8 cellular contexts compared by ENCODE assay signal in the genomic region with DNA sequence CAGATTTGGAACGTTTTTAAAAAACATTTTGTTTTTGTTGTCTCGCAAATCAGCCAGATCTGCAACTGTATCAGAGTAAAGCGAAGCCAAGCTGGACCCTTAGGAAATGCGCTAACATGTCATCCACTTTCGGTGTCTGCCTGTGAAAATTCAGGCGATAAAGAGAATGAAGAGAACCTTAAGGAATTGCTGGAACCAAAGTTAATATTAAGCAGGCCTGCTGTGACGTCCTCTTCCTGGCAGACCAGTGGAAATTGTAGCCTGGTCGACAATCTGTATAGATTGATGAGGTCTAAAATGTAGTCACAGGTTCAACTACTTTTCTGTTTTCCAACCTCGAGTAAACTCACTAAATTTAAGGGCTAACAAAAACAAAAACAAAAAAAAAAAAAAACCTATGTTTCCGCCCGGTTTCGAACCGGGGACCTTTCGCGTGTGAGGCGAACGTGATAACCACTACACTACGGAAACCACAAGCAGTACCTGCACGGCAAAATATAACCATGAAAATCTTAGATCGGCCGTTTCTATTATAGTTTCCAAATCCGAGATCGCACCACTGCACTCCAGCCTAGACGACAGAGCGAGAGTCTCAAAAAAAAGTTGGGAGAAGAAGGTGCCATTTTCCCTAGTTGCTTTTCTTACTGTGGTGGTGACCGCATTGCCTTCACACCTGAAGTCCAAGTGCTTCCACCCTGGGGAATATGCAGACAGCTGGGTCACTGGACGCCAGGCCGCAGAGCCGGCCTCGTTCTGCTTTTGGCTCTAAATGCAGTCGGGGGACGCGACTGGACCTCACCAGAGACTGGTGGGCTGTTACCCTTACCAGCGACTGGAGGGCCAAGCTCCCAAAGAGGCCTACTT.
DNase-seq lines count a peak whose midpoint lies in the region.
"Not testable (repeated sequence)": the region's sequence is repeated elsewhere in the genome, so short reads cannot be mapped to it uniquely, and the experiment has no call there.

No MANE protein-coding gene starts in this region.

- not testable (repeated sequence) for H2AFZ ChIP-seq in ACC112 (ENCODE audit: low read length, unreplicated experiment)

- not testable (repeated sequence) for H4K5ac ChIP-seq in mesendoderm (ENCODE audit: low read length)

- WGBS in mesendoderm (ENCODE audit: extremely low coverage, insufficient coverage, low lambda C conversion rate), result no CpG with 5 or more reads among the region's 34 CpGs

- H2AK5ac ChIP-seq in mesendoderm (ENCODE audit: low read length), result not testable (repeated sequence)

- not testable (repeated sequence) for H3K4me2 ChIP-seq in mesendoderm (ENCODE audit: low read length)

- H3K4me3 ChIP-seq in ACC112 (ENCODE audit: low read depth, low read length) (peak overlapping the region; percentile 59; the same call in 1 of the 2 replicates), mesendoderm (ENCODE audit: low read length) (peak overlapping the region; percentile 43)

- not testable (repeated sequence) for H3K4me1 ChIP-seq in ACC112 (ENCODE audit: control insufficient read depth, insufficient read depth, low read length, unreplicated experiment); mesendoderm (ENCODE audit: control insufficient read depth, low read depth, low read length)

- H3K18ac ChIP-seq in mesendoderm (ENCODE audit: low read length), result not testable (repeated sequence)

- not testable (repeated sequence) for H2BK5ac ChIP-seq in mesendoderm (ENCODE audit: low read length)

- H3K79me1 ChIP-seq in mesendoderm (ENCODE audit: low read length), result not testable (repeated sequence)

- H3K9ac ChIP-seq in mesendoderm (ENCODE audit: low read length), result peak overlapping the region; percentile 62

- not testable (repeated sequence) for H3K27ac ChIP-seq in ACC112 (ENCODE audit: low read depth, low read length); mesendoderm (ENCODE audit: low read depth, low read length)

- H4K8ac ChIP-seq in mesendoderm (ENCODE audit: low read depth, low read length), result not testable (repeated sequence)

- H3K36me3 ChIP-seq in ACC112 (ENCODE audit: insufficient read depth, low read length); mesendoderm (ENCODE audit: control insufficient read depth, insufficient read depth, low read length): not testable (repeated sequence)

- DNase-seq in HCEC 1CT (peak; percentile 34), NCI-H526 (lab: John Stamatoyannopoulos, UW) (peak; percentile 42 to 84), astrocyte of the hippocampus (ENCODE audit: low read depth, low spot score) (peak; percentile 75), germinal center (ENCODE audit: low spot score) (peak; percentile 3), mesendoderm (peak; percentile 74)
- DNase-seq in activated CD4-positive, alpha-beta T cell treated with anti-CD3 and anti-CD28 coated beads for 24 hours (ENCODE audit: low read depth in 2 of 2), result peak; percentile 31 to 42
- DNase-seq in stimulated activated CD4-positive, alpha-beta T cell treated with anti-CD3 and anti-CD28 coated beads, Interleukin-1b, Interleukin-23, amount 100 ng/mL, for 24 hours (ENCODE audit: low read depth in 4 of 4, low spot score in 1 of 4), result peak in 3 of 4 experiments; percentile 32 to 46 (median 44)

- H3K23ac ChIP-seq in mesendoderm (ENCODE audit: low read length), result not testable (repeated sequence)

- not testable (repeated sequence) for H3K79me2 ChIP-seq in ACC112 (ENCODE audit: control insufficient read depth, insufficient read depth, low read length, unreplicated experiment); mesendoderm (ENCODE audit: control insufficient read depth, insufficient read depth, low read length)

- not testable (repeated sequence) for H3K4ac ChIP-seq in mesendoderm (ENCODE audit: low read depth, low read length)

- H3K56ac ChIP-seq in mesendoderm (ENCODE audit: low read length), result peak overlapping the region; percentile 83

- H3K27me3 ChIP-seq in ACC112 (ENCODE audit: insufficient read depth, low read length); mesendoderm (ENCODE audit: insufficient read depth, low read length, poor library complexity): not testable (repeated sequence)

- not testable (repeated sequence) for H2BK15ac ChIP-seq in mesendoderm (replicated peaks; ENCODE audit: low read depth)

- not testable (repeated sequence) for H2BK120ac ChIP-seq in mesendoderm (ENCODE audit: low read depth, low read length)

Comparison
In these comparisons a context has a peak if more than half of its experiments do, and no peak if none do; other contexts are left out.
1. DNase-seq: peak in every context shown above with its lines; median percentile 75 in astrocyte of the hippocampus; 74 in mesendoderm; 63 in NCI-H526; 44 in stimulated activated CD4-positive, alpha-beta T cell treated with anti-CD3 and anti-CD28 coated beads, Interleukin-1b, Interleukin-23, amount 100 ng/mL, for 24 hours; 36 in activated CD4-positive, alpha-beta T cell treated with anti-CD3 and anti-CD28 coated beads for 24 hours; 34 in HCEC 1CT; 3 in germinal center.